Comparison of ENCODE assay signal across 17 cellular contexts in genomic region chr3:63977893-63978292, GRCh38. TPM values are rescaled to one million over a fixed set of nuclear protein-coding genes. Genes with fewer than 3 reads are reported as not detected.
DNase-seq lines count a peak whose midpoint lies in the region; ATAC-seq and TF ChIP-seq lines count a peak whose summit lies in the region.
"Had no signal": no experiment of that assay in that cellular context is flagged by ENCODE, and none has a peak within 500 bp of the region (broad histone marks: within the 10 kb centered on the region; RNA-seq: fewer than 3 reads in every experiment).

No MANE protein-coding gene starts in this region.

- peaks cover 25% of the 10 kb centered on the region for H3K9me1 ChIP-seq in IMR-90 (ENCODE audit: insufficient read depth, low read length)

- BruUV-seq in IMR-90 (replicated peaks; lab: Mats Ljungman, UMichigan), result no TSS peak

- H3K9me3 Mint-ChIP-seq in T-helper 1 cell treated with Interleukin-12 subunit alpha and Interleukin-12 subunit beta and Interleukin-4 antibody, amounts not matched to agents 30 μg/mL and 1 μg/mL, for 36 hours, result no peaks in the 10 kb centered on the region
- H3K9me3 Mint-ChIP-seq: naive B cell had no signal

- 100% methylated on average over 1 of the region's 4 CpGs; no CpG with 5 or more reads in 1 of the 2 experiments for WGBS in IMR-90 (ENCODE audit: extremely low coverage in 2 of 2, insufficient read length in 1 of 2), 2 experiments
- 100% methylated on average over 1 of the region's 4 CpGs for WGBS in neuronal stem cell (ENCODE audit: extremely low coverage in 2 of 2, insufficient read length in 2 of 2, insufficient replicate concordance in 1 of 2), 2 donors
- WGBS in lower leg skin, 2 donors, result 48 to 50% methylated on average over 4 of the region's 4 CpGs

- H3K14ac ChIP-seq in IMR-90 (replicated peaks; ENCODE audit: low read depth, low read length), result no peak overlapping the region; the same call in 1 of the 2 replicates
- no peak overlapping the region for H3K14ac ChIP-seq in neuronal stem cell (ENCODE audit: low read length)

- H3K9ac ChIP-seq in IMR-90 (ENCODE audit: low read depth, low read length), result no peak overlapping the region
- H3K9ac ChIP-seq in neuronal stem cell (ENCODE audit: low read depth, low read length, poor library complexity), result no peak overlapping the region
- H3K9ac ChIP-seq: SK-N-SH had no signal

- TF ChIP-seq RAD21 in IMR-90 (IDR thresholded peaks at IDR 0.05; ENCODE audit: low read length), result no peak

- peaks cover 9% of the 10 kb centered on the region; the same call in 1 of the 2 replicates for H4K20me1 ChIP-seq in IMR-90 (ENCODE audit: insufficient read depth, low read length)

- intact Hi-C loops in IMR-90 (cut with micrococcal nuclease), result loop anchor here (5.0 kb wide), 1 partner anchor 116 kb away; the partner anchor contains the start of genes ATXN7 and THOC7
- intact Hi-C loops in posterior vena cava (cut with DNase I), result loop anchor here in 1 of 2 donors (2.0 kb wide), 1 partner anchor 17 kb away; no protein-coding TSS in a partner anchor
- intact Hi-C loops in lower leg skin (cut with DNase I; ENCODE audit: low total_unique reads), result no loop called here

- H4K91ac ChIP-seq in IMR-90 (ENCODE audit: insufficient read depth, low read depth, low read length) (no peak overlapping the region), neuronal stem cell (ENCODE audit: low read depth, low read length, poor library complexity) (no peak overlapping the region)

- H3K4ac ChIP-seq in IMR-90 (ENCODE audit: low read depth, low read length), result no peak overlapping the region
- no peak overlapping the region for H3K4ac ChIP-seq in neuronal stem cell (ENCODE audit: low read length)

- peak overlapping the region; percentile 79 for H3K27ac Mint-ChIP-seq in T-helper 1 cell treated with Interleukin-12 subunit alpha and Interleukin-12 subunit beta and Interleukin-4 antibody, amounts not matched to agents 30 μg/mL and 1 μg/mL, for 36 hours

- no peak overlapping the region for H4K8ac ChIP-seq in IMR-90 (ENCODE audit: low read depth in 2 of 2, low read length in 2 of 2)
- H4K8ac ChIP-seq in neuronal stem cell (ENCODE audit: low read depth, low read length), result no peak overlapping the region

- no peak overlapping the region for H3K4me2 ChIP-seq in IMR-90 (ENCODE audit: low read depth, low read length)
- no peak overlapping the region for H3K4me2 ChIP-seq in neuronal stem cell (ENCODE audit: insufficient read depth, low read length, poor library complexity, severe bottlenecking)
- H3K4me2 ChIP-seq: SK-N-SH had no signal

- H2BK5ac ChIP-seq in IMR-90 (ENCODE audit: low read depth, low read length, poor library complexity, severe bottlenecking) (no peak overlapping the region), neuronal stem cell (ENCODE audit: low read length) (no peak overlapping the region)

- no peak overlapping the region for H2AK9ac ChIP-seq in IMR-90 (replicated peaks; ENCODE audit: low read depth, low read length, poor library complexity)

- no peak for TF ChIP-seq POLR2A in IMR-90 (IDR thresholded peaks at IDR 0.05; ENCODE audit: low read depth, low read length)
- no peak for TF ChIP-seq POLR2A in lower leg skin (IDR thresholded peaks at IDR 0.05)

- H3K27ac ChIP-seq in IMR-90 (ENCODE audit: insufficient read depth, low read length), result no peak overlapping the region
- H3K27ac ChIP-seq in cingulate gyrus (ENCODE audit: low read depth, low read length), result peak overlapping the region; percentile 33
- H3K27ac ChIP-seq in neuronal stem cell (replicated peaks; ENCODE audit: low read length), result peak overlapping the region; percentile 51

- H2AK5ac ChIP-seq in IMR-90 (ENCODE audit: low read depth, low read length), result no peak overlapping the region
- H2AK5ac ChIP-seq in neuronal stem cell (ENCODE audit: low read depth, low read length), result no peak overlapping the region

- ATAC-seq in IMR-90 (ENCODE audit: low read depth), result no peak
- ATAC-seq: sciatic nerve had no signal

- H2BK15ac ChIP-seq in IMR-90 (ENCODE audit: low read depth, low read length) (no peak overlapping the region; the same call in 2 of the 3 replicates), neuronal stem cell (ENCODE audit: low read length) (no peak overlapping the region)

- H3K9me3 ChIP-seq in IMR-90 (ENCODE audit: control insufficient read depth, insufficient read depth, low read length), result no peaks in the 10 kb centered on the region
- peaks cover 0 to 3% of the 10 kb centered on the region in 2 donors for H3K9me3 ChIP-seq in neuronal stem cell (replicated peaks in 1 of 2; ENCODE audit: control insufficient read depth in 2 of 2, insufficient read depth in 1 of 2, low read depth in 1 of 2, low read length in 2 of 2)
- H3K9me3 ChIP-seq: SK-N-SH, stomach had no signal

- H2BK120ac ChIP-seq in IMR-90 (ENCODE audit: low read depth, low read length) (no peak overlapping the region), neuronal stem cell (ENCODE audit: low read depth, low read length) (no peak overlapping the region)

- H3K27me3 Mint-ChIP-seq in T-helper 1 cell treated with Interleukin-12 subunit alpha and Interleukin-12 subunit beta and Interleukin-4 antibody, amounts not matched to agents 30 μg/mL and 1 μg/mL, for 36 hours (ENCODE audit: low read depth), result no peaks in the 10 kb centered on the region
- H3K27me3 Mint-ChIP-seq: naive B cell had no signal

- H3K79me1 ChIP-seq in IMR-90 (ENCODE audit: low read depth in 1 of 2, low read length in 2 of 2), result peaks cover 69 to 76% of the 10 kb centered on the region in 2 experiments
- peaks cover 3% of the 10 kb centered on the region for H3K79me1 ChIP-seq in neuronal stem cell (ENCODE audit: low read depth, low read length)

- no peak for TF ChIP-seq CTCF in IMR-90 (conservative IDR thresholded peaks at IDR 0.05; ENCODE audit: low read depth, low read length)
- no peak for TF ChIP-seq CTCF in lower leg skin (IDR thresholded peaks at IDR 0.05)

- H4K5ac ChIP-seq in IMR-90 (ENCODE audit: low read depth, low read length), result peak overlapping the region; percentile 35; the same call in 1 of the 2 replicates

- H3K27me3 ChIP-seq in IMR-90 (ENCODE audit: control insufficient read depth, insufficient read depth, low read length) (no peaks in the 10 kb centered on the region), neuronal stem cell (ENCODE audit: control insufficient read depth in 3 of 3, insufficient read depth in 3 of 3, low read depth in 1 of 3, low read length in 3 of 3) (no peaks in the 10 kb centered on the region)
- H3K27me3 ChIP-seq: stomach had no signal

- no peak overlapping the region for H2BK12ac ChIP-seq in neuronal stem cell (ENCODE audit: low read length)

- H3K4me1 Mint-ChIP-seq in T-helper 1 cell treated with Interleukin-12 subunit alpha and Interleukin-12 subunit beta and Interleukin-4 antibody, amounts not matched to agents 30 μg/mL and 1 μg/mL, for 36 hours (ENCODE audit: low read depth), result peaks cover 70% of the 10 kb centered on the region

- no peak overlapping the region for H3K56ac ChIP-seq in IMR-90 (ENCODE audit: extremely low read depth, insufficient read depth, low read length)

- CTCF ChIA-PET in IMR-90 (lab: Yijun Ruan, JAX), result interaction anchor here (1.2 to 2.5 kb wide), 4 partner anchors 15 to 20 kb away, joined by 4 to 14 read pairs (median 8); no protein-coding TSS in a partner anchor

- dilution Hi-C loops in IMR-90 (cut with HindIII; ENCODE audit: low sequenced_read_pairs, unreplicated experiment), result no loop called here

- no peak overlapping the region for H3K4me3 Mint-ChIP-seq in T-helper 1 cell treated with Interleukin-12 subunit alpha and Interleukin-12 subunit beta and Interleukin-4 antibody, amounts not matched to agents 30 μg/mL and 1 μg/mL, for 36 hours
- H3K4me3 Mint-ChIP-seq: naive B cell had no signal

- H2BK20ac ChIP-seq in IMR-90 (ENCODE audit: low read depth, low read length), result no peak overlapping the region

- DNase-seq in T-helper 1 cell (no peak), IMR-90 (no peak), neuronal stem cell (ENCODE audit: low spot score) (no peak), activated gamma-delta T cell (lab: John Stamatoyannopoulos, UW) (no peak), posterior vena cava (ENCODE audit: low spot score) (no peak), lower leg skin (ENCODE audit: low spot score in 2 of 2) (no peak)
- DNase-seq: 8988T, glutamatergic neuron, GOT3, kidney glomerular epithelial cell, naive B cell, NCI-H1105 treated with DMSO at 0.1 percent for 48 hours, SK-N-SH, stomach had no signal

- no peak overlapping the region for H3K4me3 ChIP-seq in IMR-90 (ENCODE audit: insufficient read depth, low read depth, low read length)
- H3K4me3 ChIP-seq in neuronal stem cell (ENCODE audit: low read length in 2 of 2), result no peak overlapping the region
- no peak overlapping the region for H3K4me3 ChIP-seq in lower leg skin (ENCODE audit: low read depth, poor library complexity, severe bottlenecking)
- H3K4me3 ChIP-seq: stomach had no signal

- peaks cover 25% of the 10 kb centered on the region for H3K36me3 ChIP-seq in IMR-90 (ENCODE audit: control insufficient read depth, insufficient read depth, low read length)
- peaks cover 17 to 49% of the 10 kb centered on the region in 2 donors for H3K36me3 ChIP-seq in neuronal stem cell (replicated peaks in 1 of 2; ENCODE audit: control insufficient read depth in 2 of 2, insufficient read depth in 2 of 2, low read length in 2 of 2)

- H3K36me3 Mint-ChIP-seq in T-helper 1 cell treated with Interleukin-12 subunit alpha and Interleukin-12 subunit beta and Interleukin-4 antibody, amounts not matched to agents 30 μg/mL and 1 μg/mL, for 36 hours (ENCODE audit: low read depth), result peaks cover 53% of the 10 kb centered on the region

- no peak overlapping the region; the same call in 1 of the 2 replicates for H3K18ac ChIP-seq in IMR-90 (ENCODE audit: low read depth, low read length)
- H3K18ac ChIP-seq in neuronal stem cell (ENCODE audit: low read length), result no peak overlapping the region

- H3K4me1 ChIP-seq in IMR-90 (ENCODE audit: control insufficient read depth, insufficient read depth, low read length) (peaks cover 16% of the 10 kb centered on the region), neuronal stem cell (ENCODE audit: control insufficient read depth in 2 of 2, insufficient read depth in 1 of 2, low read depth in 1 of 2, low read length in 2 of 2) (peaks cover 4 to 26% of the 10 kb centered on the region in 2 donors)

- POLR2A ChIA-PET in IMR-90 (lab: Charles Lee; ENCODE audit: unreplicated experiment), result no interaction called here

- in situ Hi-C loops in IMR-90 (cut with MboI; ENCODE audit: low sequenced_read_pairs), result loop anchor here (25.0 kb wide), 1 partner anchor 1366 kb away; no protein-coding TSS in a partner anchor

- peak overlapping the region; percentile 38; the same call in 1 of the 2 replicates for H3K23ac ChIP-seq in IMR-90 (ENCODE audit: low read depth, low read length)
- H3K23ac ChIP-seq in neuronal stem cell (ENCODE audit: low read depth, low read length, poor library complexity), result no peak overlapping the region

- H2AFZ ChIP-seq in IMR-90 (replicated peaks; ENCODE audit: low read length, poor library complexity) (no peak overlapping the region), neuronal stem cell (ENCODE audit: low read length) (no peak overlapping the region)

RNA-seq across cellular contexts. Expression of gene PSMD6, which starts 45.4 kb away (rescaled TPM):
- total RNA-seq in IMR-90 (2012; rRNA removed) (91.8 and 144 TPM in 2 replicates), posterior vena cava (10 to 100 TPM; 53.3 to 62.7 TPM), lower leg skin (10 to 100 TPM; 61.6 to 81.2 (median 67.1) TPM)
- polyA plus RNA-seq in IMR-90 (2012; rRNA removed), result 86.6 and 87.0 TPM in 2 replicates
- polyA plus RNA-seq in IMR-90 (2012; cell fraction: cytosol; rRNA removed), result 36.9 and 48.4 TPM in 2 replicates
- polyA plus RNA-seq in IMR-90 (2012; cell fraction: nucleus; rRNA removed; ENCODE audit: low replicate concordance), result 30.8 and 43.7 TPM in 2 replicates
- 96.4 TPM for polyA plus RNA-seq in neuronal stem cell (2013, experiment 1 of 2)
- polyA plus RNA-seq in neuronal stem cell (2013, experiment 2 of 2), result 98.4 TPM
